ENCODE assay signal across 8 cellular contexts in genomic region chr6:114465511-114465910, GRCh38.
"Had no signal": no experiment of that assay in that cellular context is flagged by ENCODE, and none has a peak within 500 bp of the region (broad histone marks: within the 10 kb centered on the region; RNA-seq: fewer than 3 reads in every experiment).

No MANE protein-coding gene starts in this region.

- H3K36me3 Mint-ChIP-seq: IgD-negative memory B cell had no signal

- ATAC-seq: HepG2, K562 had no signal

- H3K4me1 Mint-ChIP-seq: IgD-negative memory B cell had no signal

- H3K27ac ChIP-seq: HL-60, KMS-11 had no signal

- H3K27me3 Mint-ChIP-seq: IgD-negative memory B cell had no signal

- H3K9ac ChIP-seq: KMS-11 had no signal

- H3K27ac Mint-ChIP-seq: IgD-negative memory B cell had no signal

- H3K4me3 Mint-ChIP-seq: IgD-negative memory B cell had no signal

- H3K4me2 ChIP-seq: KMS-11 had no signal

- H3K4me3 ChIP-seq: K562 had no signal

- DNase-seq: IMR-90, KBM-7, KG1 had no signal
